ENCODE assay signal across 19 cellular contexts in the genomic region with DNA sequence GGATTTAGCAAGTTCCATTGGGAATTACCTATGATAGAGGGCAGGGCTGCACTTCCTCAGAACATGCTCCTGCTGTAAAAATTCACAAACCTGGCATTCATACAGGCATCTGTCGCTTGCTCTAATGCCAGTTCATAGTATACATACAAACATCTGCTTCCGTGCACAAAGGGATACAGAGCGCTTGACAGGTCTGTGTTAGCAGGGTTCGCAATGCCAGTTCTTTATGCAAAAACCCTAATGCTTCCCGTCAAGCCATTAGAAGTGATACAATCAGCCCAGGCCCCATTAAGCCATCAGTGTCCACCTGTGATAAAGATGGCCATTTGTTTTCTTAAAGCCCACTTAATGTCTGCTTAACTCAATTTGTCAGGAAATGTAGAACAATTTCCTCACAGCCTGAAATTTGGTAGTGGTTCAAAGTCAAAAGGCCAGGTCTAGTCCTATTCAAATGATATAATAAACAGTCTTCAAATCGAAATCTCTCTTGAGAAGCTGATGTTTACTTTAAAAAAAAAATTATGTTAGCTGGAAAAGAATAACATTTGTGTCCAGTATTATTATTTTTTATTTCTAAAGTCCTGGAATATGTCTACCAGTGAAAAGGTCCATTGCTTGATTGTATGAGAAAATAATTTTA.
DNase-seq lines count a peak whose midpoint lies in the region; ATAC-seq and TF ChIP-seq lines count a peak whose summit lies in the region.
"Had no signal": no experiment of that assay in that cellular context is flagged by ENCODE, and none has a peak within 500 bp of the region (broad histone marks: within the 10 kb centered on the region; RNA-seq: fewer than 3 reads in every experiment).

No MANE protein-coding gene starts in this region.

- intact Hi-C loops in mucosa of descending colon (cut with DNase I, micrococcal nuclease) = loop anchor here in 1 of 2 donors (10.0 kb wide), 1 partner anchor 649 kb away; a partner anchor contains a TSS

- H3K4me3 ChIP-seq in SK-N-SH (ENCODE audit: low read depth in 2 of 2, low read length in 1 of 2) (no peak overlapping the region), mucosa of descending colon (no peak overlapping the region)
- H3K4me3 ChIP-seq: cardiac muscle cell, upper lobe of left lung had no signal

- H3F3A ChIP-seq in SK-N-SH (replicated peaks; ENCODE audit: insufficient read depth) = no peaks in the 10 kb centered on the region

- H3K4me1 ChIP-seq in SK-N-SH (ENCODE audit: control insufficient read depth in 1 of 2, insufficient read depth in 2 of 2, low read depth in 1 of 2, low read length in 1 of 2) = peaks cover 0 to 22% of the 10 kb centered on the region in 2 experiments; a peak in 3 of 4 replicates
- H3K4me1 ChIP-seq in mucosa of descending colon (ENCODE audit: low read depth) = no peaks in the 10 kb centered on the region
- H3K4me1 ChIP-seq: upper lobe of left lung had no signal

- POLR2A ChIA-PET in SK-N-SH (lab: Yijun Ruan, JAX) = interaction anchor here (0.6 to 1.4 kb wide), 3 partner anchors 9 to 835 kb away, joined by 3 to 4 read pairs (median 4); partner anchors contain the start of gene ZEB2

- CTCF ChIA-PET in SK-N-SH (lab: Yijun Ruan, JAX) = interaction anchor here (0.6 to 1.6 kb wide), 9 partner anchors 12 to 824 kb away, joined by 3 to 4 read pairs (median 3); no protein-coding TSS in a partner anchor

- peak; percentile 64 for TF ChIP-seq RAD21 in SK-N-SH (IDR thresholded peaks at IDR 0.05; ENCODE audit: low read length)

- H3K9ac ChIP-seq in SK-N-SH = no peak overlapping the region
- H3K9ac ChIP-seq: KMS-11 had no signal

- TF ChIP-seq EP300 in SK-N-SH (IDR thresholded peaks at IDR 0.05; ENCODE audit: borderline replicate concordance in 1 of 2, low read depth in 1 of 2, low read length in 1 of 2) = peak; percentile 39 to 100; a peak in 3 of 4 replicates

- no peak for TF ChIP-seq CTCF in SK-N-SH (IDR thresholded peaks at IDR 0.05)
- TF ChIP-seq CTCF in mucosa of descending colon (IDR thresholded peaks at IDR 0.05) = no peak

- ATAC-seq in mucosa of descending colon = no peak
- ATAC-seq: natural killer cell treated with Interleukin-12 subunit alpha and Interleukin-12 subunit beta and Interleukin-15 and Interleukin-18, amount 100 ng/mL, for 72 hours; stimulated activated naive CD8-positive, alpha-beta T cell treated with anti-CD3 and anti-CD28 coated beads, Interleukin-15, amount 100 ng/mL, for 72 hours; T-cell had no signal

- no peaks in the 10 kb centered on the region for H3K9me2 ChIP-seq in SK-N-SH

- H3K36me3 ChIP-seq in SK-N-SH (replicated peaks in 1 of 2; ENCODE audit: control insufficient read depth in 1 of 2, insufficient read depth in 2 of 2, low read length in 1 of 2) (no peaks in the 10 kb centered on the region), mucosa of descending colon (ENCODE audit: low read depth) (no peaks in the 10 kb centered on the region)
- H3K36me3 ChIP-seq: cardiac muscle cell, upper lobe of left lung had no signal

- H4K20me1 ChIP-seq in SK-N-SH (ENCODE audit: insufficient read depth) = no peaks in the 10 kb centered on the region

- no peaks in the 10 kb centered on the region for H3K27me3 ChIP-seq in SK-N-SH (ENCODE audit: insufficient read depth)
- H3K27me3 ChIP-seq: cardiac muscle cell, upper lobe of left lung had no signal

- no peaks in the 10 kb centered on the region for H3K79me2 ChIP-seq in SK-N-SH (ENCODE audit: insufficient read depth)

- peak overlapping the region in 1 of 2 experiments; percentile 100; a peak in 2 of 4 replicates for H3K27ac ChIP-seq in SK-N-SH (ENCODE audit: low read depth in 2 of 2, low read length in 1 of 2)
- H3K27ac ChIP-seq: 22Rv1, cardiac muscle cell, KMS-11, RWPE1, upper lobe of left lung had no signal

- WGBS in SK-N-SH (ENCODE audit: low lambda C conversion rate) = 32% methylated on average over 3 of the region's 6 CpGs

- H2AFZ ChIP-seq in SK-N-SH (ENCODE audit: low read depth) = no peak overlapping the region

- H3K4me2 ChIP-seq in SK-N-SH = no peak overlapping the region
- H3K4me2 ChIP-seq: KMS-11 had no signal

- no peaks in the 10 kb centered on the region for H3K9me3 ChIP-seq in SK-N-SH
- H3K9me3 ChIP-seq in mucosa of descending colon = no peaks in the 10 kb centered on the region
- H3K9me3 ChIP-seq: upper lobe of left lung had no signal

- peak in 2 of 3 experiments; percentile 57 to 90 for DNase-seq in NCI-H1417 (lab: John Stamatoyannopoulos, UW)
- no peak for DNase-seq in NCI-H1417 treated with DMSO at 0.1 percent for 48 hours (lab: John Stamatoyannopoulos, UW)
- DNase-seq in NCI-H524 treated with DMSO at 0.1 percent for 48 hours (lab: John Stamatoyannopoulos, UW) = peak; percentile 91
- DNase-seq in SK-N-SH = peak; percentile 62
- DNase-seq in mesenteric fat pad (ENCODE audit: low spot score) = no peak
- no peak for DNase-seq in GDM1 (lab: John Stamatoyannopoulos, UW)
- DNase-seq in mucosa of descending colon = no peak
- DNase-seq in NCI-H1436 (lab: John Stamatoyannopoulos, UW) = no peak
- DNase-seq: activated CD4-positive, alpha-beta T cell treated with anti-CD3 and anti-CD28 coated beads, Interleukin-2, amount 50 U/mL, for 1 hour; activated gamma-delta T cell; GOT3; stimulated activated naive CD8-positive, alpha-beta T cell treated with anti-CD3 and anti-CD28 coated beads, Interleukin-15, amount 100 ng/mL, for 72 hours; T-cell; upper lobe of left lung had no signal

TF ChIP-seq in SK-N-SH, 30 proteins besides CTCF, POLR2A, EP300 and RAD21:
- TF ChIP-seq GATA2 (CRISPR knock-in tag; IDR thresholded peaks at IDR 0.05) = peak; percentile 99
- TF ChIP-seq RCOR1 (IDR thresholded peaks at IDR 0.05; ENCODE audit: low read length) = peak; percentile 98
- TF ChIP-seq MXI1 (IDR thresholded peaks at IDR 0.05; ENCODE audit: low read depth, low read length) = peak; percentile 90; the same call in 1 of the 2 replicates
- TF ChIP-seq TEAD4 (IDR thresholded peaks at IDR 0.05; ENCODE audit: borderline replicate concordance, insufficient read depth) = peak; percentile 86
- TF ChIP-seq JUND (IDR thresholded peaks at IDR 0.05) = no peak
- no peak for TF ChIP-seq ELF1 (IDR thresholded peaks at IDR 0.05)
- TF ChIP-seq USF1 (IDR thresholded peaks at IDR 0.05; ENCODE audit: borderline replicate concordance, low read depth) = no peak
- peak; percentile 86 for TF ChIP-seq CHD2 (IDR thresholded peaks at IDR 0.05; ENCODE audit: low read length, partially characterized antibody)
- 0 out of 2 replicates have a peak, but pooled peaks have one; percentile 43 for TF ChIP-seq FOXM1 (IDR thresholded peaks at IDR 0.05; ENCODE audit: low read depth)
- TF ChIP-seq FOXJ3 (CRISPR knock-in tag; IDR thresholded peaks at IDR 0.05) = peak; percentile 99
- peak; percentile 3; the same call in 1 of the 2 replicates for TF ChIP-seq IRF3 (IDR thresholded peaks at IDR 0.05; ENCODE audit: low read depth, low read length)
- TF ChIP-seq PBX3 (IDR thresholded peaks at IDR 0.05) = peak; percentile 32; the same call in 1 of the 2 replicates
- TF ChIP-seq TCF12 (IDR thresholded peaks at IDR 0.05) = peak; percentile 76

Comparison
In these comparisons a context has a peak if more than half of its experiments do, and no peak if none do; other contexts are left out.
1. DNase-seq: peak in NCI-H1417 (2 of 3), NCI-H524 treated with DMSO at 0.1 percent for 48 hours (single experiment) and SK-N-SH (single experiment); none in NCI-H1417 treated with DMSO at 0.1 percent for 48 hours (single experiment), mesenteric fat pad (single experiment), GDM1 (single experiment), mucosa of descending colon (0 of 3) and NCI-H1436 (single experiment).